In genomic region chr10:72637398-72637857, GRCh38 we compare ENCODE assay signal across 1 cellular context.
TF ChIP-seq lines count a peak whose summit lies in the region.

No MANE protein-coding gene starts in this region.

TF ChIP-seq in K562, 482 proteins besides CTCF, POLR2A, EP300 and RAD21 (continued from another document and continues in another):
- TF ChIP-seq ZBTB49 (CRISPR knock-in tag; IDR thresholded peaks at IDR 0.05; ENCODE audit: borderline replicate concordance): no peak
- TF ChIP-seq FOXJ3 (CRISPR knock-in tag; IDR thresholded peaks at IDR 0.05): no peak
- peak; percentile 53; the same call in 1 of the 2 replicates for TF ChIP-seq SP1 (CRISPR knock-in tag; IDR thresholded peaks at IDR 0.05)
- TF ChIP-seq WHSC1 (IDR thresholded peaks at IDR 0.05; ENCODE audit: low read length): no peak
- no peak for TF ChIP-seq TAF1 (IDR thresholded peaks at IDR 0.05; ENCODE audit: control insufficient read depth, extremely low read depth, insufficient read depth, low read length, severe bottlenecking)
- TF ChIP-seq POU5F1 (IDR thresholded peaks at IDR 0.05; ENCODE audit: borderline replicate concordance, low read depth, low read length, partially characterized antibody): no peak
- TF ChIP-seq NFIC (IDR thresholded peaks at IDR 0.05): peak; percentile 63
- TF ChIP-seq CREM (IDR thresholded peaks at IDR 0.05; ENCODE audit: low read depth): peak; percentile 58; the same call in 1 of the 2 replicates
- no peak for TF ChIP-seq TARDBP (IDR thresholded peaks at IDR 0.05)
- TF ChIP-seq ILF3 (IDR thresholded peaks at IDR 0.05; ENCODE audit: borderline replicate concordance): no peak
- no peak for TF ChIP-seq CEBPB (tag; IDR thresholded peaks at IDR 0.05)
- no peak for TF ChIP-seq ZNF75A (CRISPR knock-in tag; IDR thresholded peaks at IDR 0.05)
- TF ChIP-seq ZNF24 (IDR thresholded peaks at IDR 0.05): peak; percentile 84
- no peak for TF ChIP-seq POLR3G (IDR thresholded peaks at IDR 0.05; ENCODE audit: extremely low read depth, insufficient read length, insufficient replicate concordance)
- TF ChIP-seq RERE (CRISPR knock-in tag; IDR thresholded peaks at IDR 0.05; ENCODE audit: borderline replicate concordance): no peak
- TF ChIP-seq MBD2 (IDR thresholded peaks at IDR 0.05; ENCODE audit: borderline replicate concordance, low read depth): no peak; the same call in 1 of the 2 replicates
- TF ChIP-seq CHAMP1 (IDR thresholded peaks at IDR 0.05): peak; percentile 94
- no peak for TF ChIP-seq FUS (optimal IDR thresholded peaks at IDR 0.05; ENCODE audit: low read depth, low read length)
- peak; percentile 77 for TF ChIP-seq SMAD4 (CRISPR knock-in tag; conservative IDR thresholded peaks at IDR 0.05)
- TF ChIP-seq PYGO2 (tag; IDR thresholded peaks at IDR 0.05): no peak
- TF ChIP-seq HNRNPL (IDR thresholded peaks at IDR 0.05; ENCODE audit: low read depth, low read length): no peak
- no peak for TF ChIP-seq DACH1 (IDR thresholded peaks at IDR 0.05; ENCODE audit: partially characterized antibody)
- TF ChIP-seq GABPB1 (CRISPR knock-in tag; IDR thresholded peaks at IDR 0.05): peak; percentile 55; the same call in 1 of the 2 replicates
- TF ChIP-seq CHD7 (IDR thresholded peaks at IDR 0.05; ENCODE audit: low read depth, low read length): no peak
- TF ChIP-seq ZSCAN29 (IDR thresholded peaks at IDR 0.05): no peak
- no peak for TF ChIP-seq ZNF76 (CRISPR knock-in tag; IDR thresholded peaks at IDR 0.05; ENCODE audit: borderline replicate concordance)
- TF ChIP-seq MED1 (CRISPR knock-in tag; IDR thresholded peaks at IDR 0.05; ENCODE audit: borderline replicate concordance): no peak
- no peak for TF ChIP-seq HDAC3 (IDR thresholded peaks at IDR 0.05; ENCODE audit: borderline replicate concordance, partially characterized antibody)
- TF ChIP-seq RBM34 (IDR thresholded peaks at IDR 0.05; ENCODE audit: borderline replicate concordance, insufficient read depth, low read length): no peak
- TF ChIP-seq SP2 (IDR thresholded peaks at IDR 0.05; ENCODE audit: extremely low read depth, low read depth, low read length, poor library complexity, severe bottlenecking): no peak
- no peak for TF ChIP-seq ZNF780A (CRISPR knock-in tag; IDR thresholded peaks at IDR 0.05)
- TF ChIP-seq MEF2A (IDR thresholded peaks at IDR 0.05; ENCODE audit: control insufficient read depth, low read depth, low read length): 0 out of 2 replicates have a peak, but pooled peaks have one; percentile 2
- TF ChIP-seq U2AF1 (optimal IDR thresholded peaks at IDR 0.05; ENCODE audit: low read depth, low read length): no peak
- TF ChIP-seq ERF (CRISPR knock-in tag; IDR thresholded peaks at IDR 0.05): no peak
- TF ChIP-seq ZNF146 (CRISPR knock-in tag; IDR thresholded peaks at IDR 0.05; ENCODE audit: unreplicated experiment): no peak
- TF ChIP-seq CREB5 (CRISPR knock-in tag; IDR thresholded peaks at IDR 0.05): no peak
- TF ChIP-seq POLR2G (IDR thresholded peaks at IDR 0.05; ENCODE audit: low read depth, low read length): no peak
